Comparison of ENCODE assay signal across 18 cellular contexts in the genomic region with DNA sequence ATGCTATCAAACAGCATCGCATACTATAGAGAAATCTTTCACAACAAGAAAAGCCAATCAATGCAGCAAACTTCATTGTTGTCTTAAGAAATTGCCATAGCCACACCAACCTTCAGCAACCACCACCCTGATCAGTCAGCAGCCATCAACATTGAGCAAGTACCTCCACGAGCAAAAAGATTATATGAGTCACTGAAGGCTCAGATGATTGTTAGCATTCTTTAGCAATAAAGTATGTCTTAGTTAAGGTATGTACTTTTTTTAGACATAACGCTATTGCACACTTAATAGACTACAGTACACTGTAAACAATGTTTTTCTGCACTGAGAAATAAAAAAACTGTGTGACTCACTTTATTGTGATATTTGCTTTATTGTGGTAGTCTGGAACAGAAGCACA. TPM values are rescaled to one million over a fixed set of nuclear protein-coding genes. Genes with fewer than 3 reads are reported as not detected.
A peak's percentile ranks its signal among the peaks of the same experiment; 100 is the strongest.
DNase-seq lines count a peak whose midpoint lies in the region; ATAC-seq and TF ChIP-seq lines count a peak whose summit lies in the region.
"Had no signal": no experiment of that assay in that cellular context is flagged by ENCODE, and none has a peak within 500 bp of the region (broad histone marks: within the 10 kb centered on the region; RNA-seq: fewer than 3 reads in every experiment).

No MANE protein-coding gene starts in this region.

- H3K9me1 ChIP-seq in IMR-90 (ENCODE audit: insufficient read depth, low read length) = no peaks in the 10 kb centered on the region

- no peak overlapping the region for H2AK5ac ChIP-seq in IMR-90 (ENCODE audit: low read depth, low read length)

- no peaks in the 10 kb centered on the region for H3K36me3 ChIP-seq in IMR-90 (ENCODE audit: control insufficient read depth, insufficient read depth, low read length)
- no peaks in the 10 kb centered on the region for H3K36me3 ChIP-seq in brain microvascular endothelial cell (replicated peaks)
- H3K36me3 ChIP-seq in CD4-positive, alpha-beta memory T cell (ENCODE audit: insufficient read depth, low read length) = no peaks in the 10 kb centered on the region
- H3K36me3 ChIP-seq: adrenal gland; BLaER1 treated with 17β-estradiol and CSF1 and Interleukin-3, amounts not matched to agents 10 nM and 100 nM; left lung; tibial artery had no signal

- H2AK9ac ChIP-seq in IMR-90 (replicated peaks; ENCODE audit: low read depth, low read length, poor library complexity) = no peak overlapping the region

- in situ Hi-C loops in IMR-90 (cut with MboI; ENCODE audit: low sequenced_read_pairs) = no loop called here
- in situ Hi-C loops in brain microvascular endothelial cell (cut with HindIII; ENCODE audit: low pct_ligation_motif_present, low sequenced_read_pairs) = no loop called here

- dilution Hi-C loops in IMR-90 (cut with HindIII; ENCODE audit: low sequenced_read_pairs, unreplicated experiment) = no loop called here

- H3K79me1 ChIP-seq in IMR-90 (ENCODE audit: low read depth in 1 of 2, low read length in 2 of 2) = no peaks in the 10 kb centered on the region

- no peak overlapping the region for H2BK15ac ChIP-seq in IMR-90 (ENCODE audit: low read depth, low read length)

- no peak overlapping the region for H4K91ac ChIP-seq in IMR-90 (ENCODE audit: insufficient read depth, low read depth, low read length)

- intact Hi-C loops in IMR-90 (cut with micrococcal nuclease) = no loop called here
- intact Hi-C loops in CD4-positive, alpha-beta memory T cell (cut with micrococcal nuclease) = no loop called here

- H4K5ac ChIP-seq in IMR-90 (ENCODE audit: low read depth, low read length) = no peak overlapping the region

- ATAC-seq in IMR-90 (ENCODE audit: low read depth) (peak; percentile 76), GM19463 (IDR thresholded peaks at IDR 0.05; ENCODE audit: unreplicated experiment) (no peak)
- ATAC-seq: left lung, natural killer cell had no signal

- no peaks in the 10 kb centered on the region for H3K4me1 Mint-ChIP-seq in CD4-positive, alpha-beta memory T cell
- H3K4me1 Mint-ChIP-seq: natural killer cell had no signal

- peaks cover 0 to 7% (median 0%) of the 10 kb centered on the region in 8 donors for H3K9me3 Mint-ChIP-seq in CD4-positive, alpha-beta memory T cell
- H3K9me3 Mint-ChIP-seq: natural killer cell had no signal

- TF ChIP-seq RAD21 in IMR-90 (IDR thresholded peaks at IDR 0.05; ENCODE audit: low read length) = no peak

- no peak overlapping the region for H3K18ac ChIP-seq in IMR-90 (ENCODE audit: low read depth, low read length)

- no peaks in the 10 kb centered on the region for H3K36me3 Mint-ChIP-seq in CD4-positive, alpha-beta memory T cell
- H3K36me3 Mint-ChIP-seq: natural killer cell had no signal

- no peak overlapping the region for H2BK120ac ChIP-seq in IMR-90 (ENCODE audit: low read depth, low read length)

- TF ChIP-seq POLR2A in IMR-90 (IDR thresholded peaks at IDR 0.05; ENCODE audit: low read depth, low read length) = no peak

- no peak overlapping the region for H2BK20ac ChIP-seq in IMR-90 (ENCODE audit: low read depth, low read length)

- H3K4me3 ChIP-seq in AG10803 (ENCODE audit: low read length) = no peak overlapping the region
- no peak overlapping the region for H3K4me3 ChIP-seq in IMR-90 (ENCODE audit: insufficient read depth, low read depth, low read length)
- no peak overlapping the region for H3K4me3 ChIP-seq in brain microvascular endothelial cell (ENCODE audit: low read depth, low read length)
- no peak overlapping the region for H3K4me3 ChIP-seq in CD4-positive, alpha-beta memory T cell (ENCODE audit: low read length in 2 of 2)
- H3K4me3 ChIP-seq: adrenal gland; BLaER1 treated with 17β-estradiol and CSF1 and Interleukin-3, amounts not matched to agents 10 nM and 100 nM; left lung; tibial artery had no signal

- H3K27ac Mint-ChIP-seq in CD4-positive, alpha-beta memory T cell = no peak overlapping the region
- H3K27ac Mint-ChIP-seq: natural killer cell had no signal

- no peak overlapping the region for H2BK5ac ChIP-seq in IMR-90 (ENCODE audit: low read depth, low read length, poor library complexity, severe bottlenecking)

- POLR2A ChIA-PET in IMR-90 (lab: Charles Lee; ENCODE audit: unreplicated experiment) = no interaction called here
- POLR2A ChIA-PET in CD4-positive, alpha-beta memory T cell (lab: Charles Lee; ENCODE audit: partially characterized antibody) = no interaction called here

- H3K27me3 Mint-ChIP-seq in CD4-positive, alpha-beta memory T cell = no peaks in the 10 kb centered on the region

- DNase-seq in AG10803 (ENCODE audit: low read depth) = peak; percentile 64
- DNase-seq in IMR-90 = peak; percentile 81
- peak; percentile 35 for DNase-seq in brain microvascular endothelial cell
- peak; percentile 82 for DNase-seq in iris pigment epithelial cell (ENCODE audit: low read depth)
- DNase-seq in CD4-positive, alpha-beta memory T cell = no peak
- no peak for DNase-seq in GM20000 (ENCODE audit: low spot score)
- no peak for DNase-seq in inferior parietal cortex (ENCODE audit: extremely low spot score)
- DNase-seq: activated CD4-positive, alpha-beta T cell treated with anti-CD3 and anti-CD28 coated beads, Interleukin-2, amount 50 U/mL, for 4 hours; activated T-cell treated with anti-CD3 and anti-CD28 coated beads, Interleukin-2, amount 50 U/mL, for 48 hours; adrenal gland; left lung; natural killer cell; NCI-H1694; NCI-H524; stimulated activated CD4-positive, alpha-beta T cell treated with anti-CD3 and anti-CD28 coated beads, Interleukin-1b, Interleukin-23, amount 100 ng/mL, for 48 hours; tibial artery had no signal

- no peak overlapping the region for H3K4me2 ChIP-seq in IMR-90 (ENCODE audit: low read depth, low read length)
- H3K4me2 ChIP-seq: BLaER1 treated with 17β-estradiol and CSF1 and Interleukin-3, amounts not matched to agents 10 nM and 100 nM had no signal

- BruUV-seq in IMR-90 (replicated peaks; lab: Mats Ljungman, UMichigan) = no TSS peak

- no peak overlapping the region for H3K4me3 Mint-ChIP-seq in CD4-positive, alpha-beta memory T cell
- H3K4me3 Mint-ChIP-seq: natural killer cell had no signal

- H3K4me1 ChIP-seq in IMR-90 (ENCODE audit: control insufficient read depth, insufficient read depth, low read length) = no peaks in the 10 kb centered on the region
- H3K4me1 ChIP-seq in CD4-positive, alpha-beta memory T cell (ENCODE audit: insufficient read depth, low read length) = no peaks in the 10 kb centered on the region
- H3K4me1 ChIP-seq: adrenal gland; BLaER1 treated with 17β-estradiol and CSF1 and Interleukin-3, amounts not matched to agents 10 nM and 100 nM; left lung; tibial artery had no signal

- no peak overlapping the region for H4K8ac ChIP-seq in IMR-90 (ENCODE audit: low read depth in 2 of 2, low read length in 2 of 2)

- no CpG with 5 or more reads among the region's 3 CpGs for WGBS in IMR-90 (ENCODE audit: extremely low coverage in 2 of 2, insufficient read length in 1 of 2), 2 experiments

- H3K56ac ChIP-seq in IMR-90 (ENCODE audit: extremely low read depth, insufficient read depth, low read length) = no peak overlapping the region

- H3K27me3 ChIP-seq in IMR-90 (ENCODE audit: control insufficient read depth, insufficient read depth, low read length) = no peaks in the 10 kb centered on the region
- H3K27me3 ChIP-seq in brain microvascular endothelial cell (replicated peaks) = no peaks in the 10 kb centered on the region
- no peaks in the 10 kb centered on the region for H3K27me3 ChIP-seq in CD4-positive, alpha-beta memory T cell (ENCODE audit: insufficient read depth, low read length)
- H3K27me3 ChIP-seq: adrenal gland; BLaER1 treated with 17β-estradiol and CSF1 and Interleukin-3, amounts not matched to agents 10 nM and 100 nM; left lung; tibial artery had no signal

- no peak overlapping the region for H3K9ac ChIP-seq in IMR-90 (ENCODE audit: low read depth, low read length)
- H3K9ac ChIP-seq: BLaER1 treated with 17β-estradiol and CSF1 and Interleukin-3, amounts not matched to agents 10 nM and 100 nM had no signal

- H3K9me3 ChIP-seq in IMR-90 (ENCODE audit: control insufficient read depth, insufficient read depth, low read length) = no peaks in the 10 kb centered on the region
- H3K9me3 ChIP-seq in CD4-positive, alpha-beta memory T cell (ENCODE audit: control insufficient read depth in 1 of 2, low read length in 2 of 2) = no peaks in the 10 kb centered on the region
- H3K9me3 ChIP-seq: adrenal gland, left lung, tibial artery had no signal

- no peaks in the 10 kb centered on the region for H4K20me1 ChIP-seq in IMR-90 (ENCODE audit: insufficient read depth, low read length)
- H4K20me1 ChIP-seq: BLaER1 treated with 17β-estradiol and CSF1 and Interleukin-3, amounts not matched to agents 10 nM and 100 nM had no signal

- H2AFZ ChIP-seq in IMR-90 (replicated peaks; ENCODE audit: low read length, poor library complexity) = no peak overlapping the region

- no peak overlapping the region for H3K14ac ChIP-seq in IMR-90 (replicated peaks; ENCODE audit: low read depth, low read length)

- no peak overlapping the region for H3K23ac ChIP-seq in IMR-90 (ENCODE audit: low read depth, low read length)

- H3K4ac ChIP-seq in IMR-90 (ENCODE audit: low read depth, low read length) = no peak overlapping the region

- no peak for TF ChIP-seq CTCF in AG10803 (conservative IDR thresholded peaks at IDR 0.05; ENCODE audit: low read length)
- no peak for TF ChIP-seq CTCF in IMR-90 (conservative IDR thresholded peaks at IDR 0.05; ENCODE audit: low read depth, low read length)
- TF ChIP-seq CTCF in brain microvascular endothelial cell (IDR thresholded peaks at IDR 0.05; ENCODE audit: low read depth, low read length, missing control alignments) = no peak
- no peak for TF ChIP-seq CTCF in GM20000 (IDR thresholded peaks at IDR 0.05; ENCODE audit: extremely low read depth, missing control alignments)

- CTCF ChIA-PET in IMR-90 (lab: Yijun Ruan, JAX) = no interaction called here
- CTCF ChIA-PET in CD4-positive, alpha-beta memory T cell (lab: Charles Lee; ENCODE audit: partially characterized antibody) = no interaction called here

- H3K27ac ChIP-seq in IMR-90 (ENCODE audit: insufficient read depth, low read length) (no peak overlapping the region), brain microvascular endothelial cell (no peak overlapping the region)
- H3K27ac ChIP-seq in CD4-positive, alpha-beta memory T cell (ENCODE audit: low read depth, low read length) = no peak overlapping the region
- H3K27ac ChIP-seq: adrenal gland; BLaER1 treated with 17β-estradiol and CSF1 and Interleukin-3, amounts not matched to agents 10 nM and 100 nM; left lung; tibial artery had no signal

TF ChIP-seq in IMR-90, 13 proteins besides CTCF, POLR2A, EP300 and RAD21 (continues in another document):
- TF ChIP-seq RCOR1 (IDR thresholded peaks at IDR 0.05; ENCODE audit: insufficient replicate concordance, low read length) (no peak), SMC3 (IDR thresholded peaks at IDR 0.05; ENCODE audit: low read depth, low read length) (no peak), BHLHE40 (IDR thresholded peaks at IDR 0.05; ENCODE audit: low read depth, low read length) (0 out of 2 replicates have a peak, but pooled peaks have one; percentile 20), NFE2L2 (IDR thresholded peaks at IDR 0.05; ENCODE audit: low read depth, low read length) (no peak)

RNA-seq across cellular contexts. Expression of a gene that starts 37.8 kb away (rescaled TPM):
- total RNA-seq in IMR-90 (2012; rRNA removed) = 8.6 and 13.6 TPM in 2 replicates
- polyA plus RNA-seq in IMR-90 (2012; rRNA removed) = 10.1 and 13.1 TPM in 2 replicates
- 3.0 and 5.4 TPM in 2 replicates for polyA plus RNA-seq in IMR-90 (2012; cell fraction: cytosol; rRNA removed)
- 0.58 and 3.7 TPM in 2 replicates for polyA plus RNA-seq in IMR-90 (2012; cell fraction: nucleus; rRNA removed; ENCODE audit: low replicate concordance)
- total RNA-seq in CD4-positive, alpha-beta memory T cell = 1 to 10 TPM; 7.4 to 8.7 TPM
- polyA plus RNA-seq in CD4-positive, alpha-beta memory T cell = 10 to 100 TPM; 20.8 to 25.5 TPM

Comparison
In these comparisons a context has a peak if more than half of its experiments do, and no peak if none do; other contexts are left out.
1. DNase-seq: peak in AG10803 (single experiment), IMR-90 (single experiment), brain microvascular endothelial cell (single experiment) and iris pigment epithelial cell (single experiment); none in CD4-positive, alpha-beta memory T cell (0 of 5), GM20000 (single experiment) and inferior parietal cortex (single experiment).